ENCODE assay signal across 8 cellular contexts in genomic region chr13:23375007-23375971, GRCh38. TPM values are rescaled to one million over a fixed set of nuclear protein-coding genes. Genes with fewer than 3 reads are reported as not detected.
DNase-seq lines count a peak whose midpoint lies in the region; ATAC-seq and TF ChIP-seq lines count a peak whose summit lies in the region.

No MANE protein-coding gene starts in this region.

- DNase-seq in NCI-H526 treated with DMSO at 0.1 percent for 48 hours (lab: John Stamatoyannopoulos, UW) (peak; percentile 82), dermis blood vessel endothelial cell (peak; percentile 97), right lobe of liver (peak; percentile 98)
- peak; percentile 96 to 98 for DNase-seq in activated CD4-positive, alpha-beta T cell treated with anti-CD3 and anti-CD28 coated beads, Interleukin-2, amount 50 U/mL, for 24 hours (ENCODE audit: low read depth in 1 of 2, low spot score in 1 of 2)
- DNase-seq in stimulated activated CD4-positive, alpha-beta T cell treated with anti-CD3 and anti-CD28 coated beads, Interleukin-4, amount 100 ng/mL, for 24 hours, result peak; percentile 97

- H3K4me1 ChIP-seq in BLaER1 (peaks cover 73% of the 10 kb centered on the region), right lobe of liver (no peaks in the 10 kb centered on the region)

- H3K27ac ChIP-seq in BLaER1 (peak overlapping the region; percentile 96), right lobe of liver (peak overlapping the region; percentile 52 to 78 (median 71))

- WGBS in right lobe of liver (ENCODE audit: insufficient coverage, low coverage, low lambda C conversion rate, missing lambda C conversion rate), result 0% methylated on average over 1 of the region's 116 CpGs

- peak overlapping the region; percentile 96 for H3K9ac ChIP-seq in BLaER1

- H3K36me3 ChIP-seq in BLaER1, result peaks cover 30% of the 10 kb centered on the region
- no peaks in the 10 kb centered on the region for H3K36me3 ChIP-seq in right lobe of liver

- H4K20me1 ChIP-seq in BLaER1, result peaks cover 28% of the 10 kb centered on the region

- H3K9me3 ChIP-seq in BLaER1 (no peaks in the 10 kb centered on the region), right lobe of liver (no peaks in the 10 kb centered on the region)

- peak overlapping the region; percentile 89 for H3K4me3 ChIP-seq in BLaER1
- peak overlapping the region; percentile 74 to 92 (median 74) for H3K4me3 ChIP-seq in right lobe of liver

- ATAC-seq in GM19324 (IDR thresholded peaks at IDR 0.05; ENCODE audit: low FRiP score, unreplicated experiment) (peak; percentile 92), HG03460 (IDR thresholded peaks at IDR 0.05; ENCODE audit: unreplicated experiment) (peak; percentile 83), right lobe of liver (peak; percentile 97 to 99 (median 98))

- peak overlapping the region; percentile 80 for H3K4me2 ChIP-seq in BLaER1

- H3K27me3 ChIP-seq in BLaER1 (no peaks in the 10 kb centered on the region), right lobe of liver (no peaks in the 10 kb centered on the region)

- peak; percentile 68 for TF ChIP-seq POLR2A in right lobe of liver (IDR thresholded peaks at IDR 0.05)

- intact Hi-C loops in right lobe of liver (cut with DNase I), result no loop called here

- TF ChIP-seq CTCF in right lobe of liver (IDR thresholded peaks at IDR 0.05), result peak; percentile 17 to 36 (median 29)

RNA-seq across cellular contexts. Expression of gene SACS, which starts 58.2 kb away (rescaled TPM):
- total RNA-seq in dermis blood vessel endothelial cell, result 62.3 and 79.0 TPM in 2 replicates
- 1 to 10 TPM; 1.5 to 5.9 (median 3.3) TPM for total RNA-seq in right lobe of liver

Comparison
In these comparisons a context has a peak if more than half of its experiments do, and no peak if none do; other contexts are left out.
1. Peak in every context shown above with its lines: DNase-seq, ATAC-seq, H3K4me3 ChIP-seq and H3K27ac ChIP-seq.